Comparison of ENCODE assay signal across 24 cellular contexts in genomic region chr14:77717608-77718305, GRCh38. TPM values are rescaled to one million over a fixed set of nuclear protein-coding genes. Genes with fewer than 3 reads are reported as not detected.
A peak's percentile ranks its signal among the peaks of the same experiment; 100 is the strongest.
DNase-seq lines count a peak whose midpoint lies in the region; ATAC-seq and TF ChIP-seq lines count a peak whose summit lies in the region.
"Had no signal": no experiment of that assay in that cellular context is flagged by ENCODE, and none has a peak within 500 bp of the region (broad histone marks: within the 10 kb centered on the region; RNA-seq: fewer than 3 reads in every experiment).

No MANE protein-coding gene starts in this region.

- peaks cover 82% of the 10 kb centered on the region for H3K36me3 ChIP-seq in A673 (ENCODE audit: insufficient read depth, low read length, poor library complexity, severe bottlenecking)
- H3K36me3 ChIP-seq in PC-9 (ENCODE audit: low read depth) = peaks cover 86% of the 10 kb centered on the region
- H3K36me3 ChIP-seq in mammary epithelial cell (ENCODE audit: insufficient read depth, low read length) = peaks cover 51% of the 10 kb centered on the region

- TF ChIP-seq CTCF in A673 (conservative IDR thresholded peaks at IDR 0.05; ENCODE audit: low read depth, low read length) (no peak), PC-9 (conservative IDR thresholded peaks at IDR 0.05) (no peak), mammary epithelial cell (conservative IDR thresholded peaks at IDR 0.05 in 1 of 2, IDR thresholded peaks at IDR 0.05 in 1 of 2; ENCODE audit: extremely low read depth in 1 of 2, insufficient read depth in 1 of 2, low read depth in 1 of 2, low read length in 2 of 2) (no peak), osteocyte (IDR thresholded peaks at IDR 0.05) (no peak)

- POLR2A ChIA-PET in activated CD4-positive, alpha-beta T cell treated with anti-CD3 and anti-CD28 coated beads for 36 hours (lab: Charles Lee) = interaction anchor here (0.6 to 0.7 kb wide), 2 partner anchors 10 to 173 kb away, joined by 3 to 5 read pairs; no protein-coding TSS in a partner anchor
- POLR2A ChIA-PET in A673 (lab: Charles Lee; ENCODE audit: low non-redundant PET) (interaction anchor here (0.6 kb wide), 2 partner anchors 63 to 169 kb away, joined by 5 to 7 read pairs; no protein-coding TSS in a partner anchor), PC-9 (lab: Charles Lee; ENCODE audit: unreplicated experiment) (no interaction called here)

- in situ Hi-C loops in mammary epithelial cell (cut with MboI; ENCODE audit: low sequenced_read_pairs in 2 of 2) = loop anchor here in 1 of 2 donors (25.0 kb wide), 1 partner anchor 255 kb away; the partner anchor contains the start of genes AHSA1 and VIPAS39

- H3K9me3 Mint-ChIP-seq in activated CD4-positive, alpha-beta T cell treated with anti-CD3 and anti-CD28 coated beads for 36 hours (ENCODE audit: low read depth) = no peaks in the 10 kb centered on the region
- no peaks in the 10 kb centered on the region for H3K9me3 Mint-ChIP-seq in osteocyte (ENCODE audit: unreplicated experiment)
- H3K9me3 Mint-ChIP-seq: T-cell had no signal

- dilution Hi-C loops in mammary epithelial cell (cut with HindIII; ENCODE audit: low sequenced_read_pairs) = no loop called here

- H3K79me2 ChIP-seq in PC-9 (ENCODE audit: low read depth) = 0 out of 2 replicates have a peak, but pooled peaks cover 16% of the 10 kb centered on the region
- peaks cover 23% of the 10 kb centered on the region for H3K79me2 ChIP-seq in mammary epithelial cell (ENCODE audit: insufficient read depth, low read length)

- no peak overlapping the region for H3K4me2 ChIP-seq in PC-9
- no peak overlapping the region for H3K4me2 ChIP-seq in mammary epithelial cell (ENCODE audit: insufficient read depth, low read depth, low read length)

- peaks cover 66% of the 10 kb centered on the region for H3K36me3 Mint-ChIP-seq in activated CD4-positive, alpha-beta T cell treated with anti-CD3 and anti-CD28 coated beads for 36 hours (ENCODE audit: low read depth)
- peaks cover 48% of the 10 kb centered on the region for H3K36me3 Mint-ChIP-seq in osteocyte (ENCODE audit: unreplicated experiment)

- no peak for DNase-seq in activated CD4-positive, alpha-beta T cell treated with anti-CD3 and anti-CD28 coated beads for 36 hours
- DNase-seq in activated CD4-positive, alpha-beta T cell treated with anti-CD3 and anti-CD28 coated beads for 48 hours = no peak
- DNase-seq in A673 (ENCODE audit: low spot score) (no peak), PC-9 (no peak), mammary epithelial cell (no peak), middle frontal gyrus (ENCODE audit: extremely low spot score, low spot score) (no peak), NCI-H524 treated with DMSO at 0.1 percent for 48 hours (lab: John Stamatoyannopoulos, UW) (no peak), osteocyte (ENCODE audit: extremely low spot score, unreplicated experiment) (no peak)
- DNase-seq: activated T-cell treated with anti-CD3 and anti-CD28 coated beads, Interleukin-2, amount 50 U/mL, for 1 hour; caudate nucleus; COR-L47; dorsolateral prefrontal cortex; EL; NCI-H1436 treated with DMSO at 0.1 percent for 48 hours; NCI-H2171; NCI-H526 treated with DMSO at 0.1 percent for 48 hours; Right ventricle myocardium superior; stimulated activated CD4-positive, alpha-beta T cell treated with anti-CD3 and anti-CD28 coated beads, Interleukin-15, amount 100 ng/mL, for 24 hours; substantia nigra; T-cell had no signal

- peaks cover 16% of the 10 kb centered on the region for H3K4me1 ChIP-seq in A673 (ENCODE audit: insufficient read depth, low read length, poor library complexity, severe bottlenecking)
- no peaks in the 10 kb centered on the region for H3K4me1 ChIP-seq in PC-9 (replicated peaks; ENCODE audit: insufficient read depth)
- no peaks in the 10 kb centered on the region for H3K4me1 ChIP-seq in mammary epithelial cell (ENCODE audit: insufficient read depth, low read length)

- no peaks in the 10 kb centered on the region for H3K27me3 Mint-ChIP-seq in activated CD4-positive, alpha-beta T cell treated with anti-CD3 and anti-CD28 coated beads for 36 hours
- H3K27me3 Mint-ChIP-seq in osteocyte (ENCODE audit: unreplicated experiment) = no peaks in the 10 kb centered on the region
- H3K27me3 Mint-ChIP-seq: B cell, T-cell had no signal

- no peak overlapping the region for H3K9ac ChIP-seq in mammary epithelial cell (ENCODE audit: insufficient read depth, low read length)

- peaks cover 15% of the 10 kb centered on the region for H3K4me1 Mint-ChIP-seq in activated CD4-positive, alpha-beta T cell treated with anti-CD3 and anti-CD28 coated beads for 36 hours
- no peaks in the 10 kb centered on the region for H3K4me1 Mint-ChIP-seq in osteocyte (ENCODE audit: unreplicated experiment)
- H3K4me1 Mint-ChIP-seq: B cell had no signal

- H3K27ac Mint-ChIP-seq in activated CD4-positive, alpha-beta T cell treated with anti-CD3 and anti-CD28 coated beads for 36 hours = peak overlapping the region; percentile 32
- H3K27ac Mint-ChIP-seq in osteocyte (ENCODE audit: unreplicated experiment) = no peak overlapping the region
- H3K27ac Mint-ChIP-seq: T-cell had no signal

- no peak overlapping the region for H3K4me3 ChIP-seq in A673 (ENCODE audit: low read depth, low read length, poor library complexity, severe bottlenecking)
- no peak overlapping the region for H3K4me3 ChIP-seq in PC-9
- H3K4me3 ChIP-seq in mammary epithelial cell (replicated peaks in 1 of 3; ENCODE audit: insufficient read depth in 1 of 3, low read depth in 2 of 3, low read length in 3 of 3) = no peak overlapping the region
- H3K4me3 ChIP-seq: dorsolateral prefrontal cortex, lung had no signal

- no peaks in the 10 kb centered on the region for H3K9me2 ChIP-seq in PC-9 (ENCODE audit: insufficient read depth)

- H3K27ac ChIP-seq in A673 (ENCODE audit: low read depth, low read length, poor library complexity, severe bottlenecking) (no peak overlapping the region), PC-9 (peak overlapping the region; percentile 13; the same call in 1 of the 2 replicates), mammary epithelial cell (ENCODE audit: insufficient read depth, low read depth, low read length) (no peak overlapping the region)
- H3K27ac ChIP-seq: dorsolateral prefrontal cortex had no signal

- CTCF ChIA-PET in activated CD4-positive, alpha-beta T cell treated with anti-CD3 and anti-CD28 coated beads for 36 hours (lab: Charles Lee) = no interaction called here
- CTCF ChIA-PET in A673 (lab: Charles Lee) = interaction anchor here (0.7 kb wide), 1 partner anchor 492 kb away, joined by 5 read pairs; no protein-coding TSS in a partner anchor
- CTCF ChIA-PET in PC-9 (lab: Charles Lee) = interaction anchor here (0.6 to 0.7 kb wide), 5 partner anchors 15 to 600 kb away, joined by 3 to 10 read pairs (median 6); no protein-coding TSS in a partner anchor
- CTCF ChIA-PET in mammary epithelial cell (lab: Charles Lee; ENCODE audit: low non-redundant PET) = interaction anchor here (0.6 kb wide), 1 partner anchor 907 kb away, joined by 12 read pairs; no protein-coding TSS in a partner anchor

- H2AFZ ChIP-seq in PC-9 (no peak overlapping the region), mammary epithelial cell (ENCODE audit: low read depth, low read length) (no peak overlapping the region)

- TSS peak; percentile 97 for BruUV-seq in A673 (replicated peaks; lab: Mats Ljungman, UMichigan)
- TSS peak; percentile 46 for BruUV-seq in PC-9 (replicated peaks; lab: Mats Ljungman, UMichigan)
- BruUV-seq in mammary epithelial cell (replicated peaks; lab: Mats Ljungman, UMichigan) = TSS peak; percentile 84

- 81% methylated on average over 5 of the region's 5 CpGs for WGBS in mammary epithelial cell (ENCODE audit: low coverage, missing lambda C conversion rate)

- intact Hi-C loops in activated CD4-positive, alpha-beta T cell treated with anti-CD3 and anti-CD28 coated beads for 36 hours (cut with DNase I, micrococcal nuclease) = no loop called here
- intact Hi-C loops in A673 (cut with micrococcal nuclease; ENCODE audit: unreplicated experiment) = no loop called here
- intact Hi-C loops in PC-9 (cut with micrococcal nuclease; ENCODE audit: unreplicated experiment) = no loop called here
- intact Hi-C loops in mammary epithelial cell (cut with micrococcal nuclease) = no loop called here

- H3F3A ChIP-seq in PC-9 (ENCODE audit: insufficient read depth, low read depth) = peaks cover 92% of the 10 kb centered on the region

- H3K4me3 Mint-ChIP-seq in activated CD4-positive, alpha-beta T cell treated with anti-CD3 and anti-CD28 coated beads for 36 hours = no peak overlapping the region
- H3K4me3 Mint-ChIP-seq in osteocyte (ENCODE audit: unreplicated experiment) = no peak overlapping the region
- H3K4me3 Mint-ChIP-seq: B cell had no signal

- H3K27me3 ChIP-seq in A673 (replicated peaks; ENCODE audit: insufficient read depth, low read depth, low read length, poor library complexity) = no peaks in the 10 kb centered on the region
- H3K27me3 ChIP-seq in PC-9 (ENCODE audit: insufficient read depth, low read depth) = no peaks in the 10 kb centered on the region
- H3K27me3 ChIP-seq in mammary epithelial cell (ENCODE audit: insufficient read depth, low read length) = no peaks in the 10 kb centered on the region
- H3K27me3 ChIP-seq: dorsolateral prefrontal cortex had no signal

- peaks cover 58% of the 10 kb centered on the region for H4K20me1 ChIP-seq in PC-9 (ENCODE audit: insufficient read depth)
- H4K20me1 ChIP-seq in mammary epithelial cell (ENCODE audit: insufficient read depth, low read length) = no peaks in the 10 kb centered on the region

- H3K9me3 ChIP-seq in A673 (ENCODE audit: low read depth, low read length, poor library complexity, severe bottlenecking) (no peaks in the 10 kb centered on the region), PC-9 (ENCODE audit: insufficient read depth, low read depth) (no peaks in the 10 kb centered on the region; the same call in 1 of the 2 replicates), mammary epithelial cell (replicated peaks; ENCODE audit: insufficient read depth, low read length) (no peaks in the 10 kb centered on the region)

- ATAC-seq in activated CD4-positive, alpha-beta T cell treated with anti-CD3 and anti-CD28 coated beads for 36 hours = no peak
- ATAC-seq: esophagus mucosa, sciatic nerve had no signal

RNA-seq across cellular contexts. Expression of gene SLIRP, which starts 9.9 kb away (rescaled TPM):
- total RNA-seq in activated CD4-positive, alpha-beta T cell treated with anti-CD3 and anti-CD28 coated beads for 36 hours = 100 to 1,000 TPM; 143 to 156 TPM
- 275 and 318 TPM in 2 replicates for total RNA-seq in A673 (2021)
- total RNA-seq in PC-9 (2021) = 298 and 375 TPM in 2 replicates
- total RNA-seq in mammary epithelial cell = 100 to 1,000 TPM in 1 of 2 donors, 10 to 100 TPM in 1; 51.7 to 161 TPM
- polyA plus RNA-seq in mammary epithelial cell = 148 TPM
- 29.0 TPM for polyA minus RNA-seq in mammary epithelial cell
- 76.2 and 90.4 TPM in 2 replicates for total RNA-seq in osteocyte

RNA-seq across cellular contexts. Expression of gene ALKBH1, which starts 9.9 kb away (rescaled TPM):
- 10 to 100 TPM; 16.3 to 16.8 TPM for total RNA-seq in activated CD4-positive, alpha-beta T cell treated with anti-CD3 and anti-CD28 coated beads for 36 hours
- 19.4 and 22.3 TPM in 2 replicates for total RNA-seq in A673 (2021)
- 22.7 and 25.0 TPM in 2 replicates for total RNA-seq in PC-9 (2021)
- 10 to 100 TPM in 1 of 2 donors, 1 to 10 TPM in 1; 8.0 to 14.7 TPM for total RNA-seq in mammary epithelial cell
- polyA plus RNA-seq in mammary epithelial cell = 9.6 TPM
- polyA minus RNA-seq in mammary epithelial cell = 5.5 TPM
- total RNA-seq in osteocyte = 10.5 and 12.1 TPM in 2 replicates

RNA-seq across cellular contexts. Expression of gene SNW1, which starts 43.2 kb away (rescaled TPM):
- 100 to 1,000 TPM; 134 to 135 TPM for total RNA-seq in activated CD4-positive, alpha-beta T cell treated with anti-CD3 and anti-CD28 coated beads for 36 hours
- total RNA-seq in A673 (2021) (143 and 154 TPM in 2 replicates), PC-9 (2021) (154 and 233 TPM in 2 replicates), mammary epithelial cell (10 to 100 TPM; 31.0 to 92.5 TPM), osteocyte (81.2 and 101 TPM in 2 replicates)
- polyA plus RNA-seq in mammary epithelial cell = 29.9 TPM
- 51.6 TPM for polyA minus RNA-seq in mammary epithelial cell
